In genomic region chr7:94509264-94509878, GRCh38 we compare ENCODE assay signal across 8 cellular contexts. TPM values are rescaled to one million over a fixed set of nuclear protein-coding genes. Genes with fewer than 3 reads are reported as not detected.
A peak's percentile ranks its signal among the peaks of the same experiment; 100 is the strongest.
DNase-seq lines count a peak whose midpoint lies in the region; ATAC-seq lines count a peak whose summit lies in the region.

TSS of gene CASD1 (plus strand) at chr7:94509809. CDS start at chr7:94510085, 276 bp downstream.

- peak; percentile 46 for ATAC-seq in HG02943 (IDR thresholded peaks at IDR 0.05; ENCODE audit: low read depth, unreplicated experiment)

- peak; percentile 25 to 52 for DNase-seq in activated CD8-positive, alpha-beta memory T cell treated with anti-CD3 and anti-CD28 coated beads for 1 hour (ENCODE audit: extremely low read depth in 1 of 2, low read depth in 1 of 2)
- no peak for DNase-seq in activated CD8-positive, alpha-beta memory T cell treated with anti-CD3 and anti-CD28 coated beads, Interleukin-2, amount 50 U/mL, for 48 hours
- DNase-seq in NCI-H2196 (lab: John Stamatoyannopoulos, UW; ENCODE audit: unreplicated experiment) (peak; percentile 64), mesenteric fat pad (ENCODE audit: low spot score) (no peak)
- peak; percentile 62 to 68 for DNase-seq in activated CD4-positive, alpha-beta T cell treated with anti-CD3 and anti-CD28 coated beads, Interleukin-2, amount 50 U/mL, for 48 hours
- DNase-seq in effector CD8-positive, alpha-beta T cell (lab: John Stamatoyannopoulos, UW) = peak; percentile 37
- DNase-seq in stimulated activated CD8-positive, alpha-beta memory T cell treated with anti-CD3 and anti-CD28 coated beads, Interleukin-15, amount 100 ng/mL, for 4 hours (ENCODE audit: low read depth in 2 of 2) = peak; percentile 27 to 37

RNA-seq across cellular contexts. Expression of gene CASD1, which starts in this region (rescaled TPM):
- total RNA-seq in mesenteric fat pad = 17.5 TPM

Comparison
In these comparisons a context has a peak if more than half of its experiments do, and no peak if none do; other contexts are left out.
1. DNase-seq: peak in activated CD8-positive, alpha-beta memory T cell treated with anti-CD3 and anti-CD28 coated beads for 1 hour (2 of 2), NCI-H2196 (single experiment), activated CD4-positive, alpha-beta T cell treated with anti-CD3 and anti-CD28 coated beads, Interleukin-2, amount 50 U/mL, for 48 hours (2 of 2), effector CD8-positive, alpha-beta T cell (single experiment) and stimulated activated CD8-positive, alpha-beta memory T cell treated with anti-CD3 and anti-CD28 coated beads, Interleukin-15, amount 100 ng/mL, for 4 hours (2 of 2); none in activated CD8-positive, alpha-beta memory T cell treated with anti-CD3 and anti-CD28 coated beads, Interleukin-2, amount 50 U/mL, for 48 hours (single experiment) and mesenteric fat pad (single experiment).